Comparison of ENCODE assay signal across 20 cellular contexts in the genomic region with DNA sequence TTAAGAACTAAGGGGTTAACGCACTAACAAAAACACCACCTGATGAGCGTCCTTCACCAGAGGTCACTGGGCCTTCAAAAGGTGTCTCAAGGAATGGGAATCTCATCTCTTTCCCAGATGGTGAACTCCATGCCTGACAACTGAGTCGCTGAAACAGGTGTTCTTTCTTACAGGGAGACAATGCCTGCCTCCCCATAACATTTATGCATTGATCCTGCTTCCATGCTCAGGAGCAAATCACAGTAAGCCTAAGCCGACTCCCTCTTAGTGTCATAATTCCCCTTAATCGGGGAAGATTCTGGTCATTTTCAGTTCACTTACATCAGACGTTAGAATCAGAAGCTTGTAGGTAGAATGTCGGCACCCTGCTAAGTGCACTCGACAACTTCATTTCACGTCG.
"Had no signal": no experiment of that assay in that cellular context is flagged by ENCODE, and none has a peak within 500 bp of the region (broad histone marks: within the 10 kb centered on the region; RNA-seq: fewer than 3 reads in every experiment).

No MANE protein-coding gene starts in this region.

- H3K36me3 ChIP-seq: adrenal gland, thyroid gland had no signal

- H3K4me1 ChIP-seq: adrenal gland, thyroid gland had no signal

- DNase-seq: activated CD4-positive, alpha-beta memory T cell treated with anti-CD3 and anti-CD28 coated beads, Interleukin-2, amount 10 ng/mL, durations not matched to agents 7 days and 5 days; activated CD4-positive, alpha-beta T cell treated with anti-CD3 and anti-CD28 coated beads for 36 hours; activated effector memory CD4-positive, alpha-beta T cell treated with Interleukin-2 at 50 U/mL for 16 hours; activated T-cell treated with anti-CD3 and anti-CD28 coated beads, Interleukin-2, amount 50 U/mL, for 24 hours; dorsolateral prefrontal cortex; hippocampal formation; left ventricle myocardium superior; mucosa of descending colon; naive thymus-derived CD8-positive, alpha-beta T cell; occipital lobe; stimulated activated CD4-positive, alpha-beta T cell treated with anti-CD3 and anti-CD28 coated beads, Interleukin-2, amount 100 ng/mL, for 48 hours; stimulated activated naive B cell treated with anti-CD40 and anti-IgM and Interleukin-4, amounts not matched to agents 10 μg/mL and 1 μg/mL and 100 μg/mL, for 72 hours; T-helper 1 cell; T1000; thyroid gland had no signal

- H3K27me3 ChIP-seq: adrenal gland, dorsolateral prefrontal cortex, thyroid gland had no signal

- H3K9me3 ChIP-seq: adrenal gland, mucosa of descending colon, thyroid gland had no signal

- H3K4me3 Mint-ChIP-seq: activated CD4-positive, alpha-beta memory T cell treated with anti-CD3 and anti-CD28 coated beads, Interleukin-2, amount 10 ng/mL, durations not matched to agents 7 days and 5 days; activated CD4-positive, alpha-beta T cell treated with anti-CD3 and anti-CD28 coated beads for 36 hours; activated naive CD4-positive, alpha-beta T cell treated with anti-CD3 and anti-CD28 coated beads, Interleukin-2, amount 50 U/mL, for 24 hours; activated T-cell treated with anti-CD3 and anti-CD28 coated beads, Interleukin-2, amount 50 U/mL, for 24 hours; memory B cell; naive thymus-derived CD8-positive, alpha-beta T cell; stimulated activated naive B cell treated with anti-CD40 and anti-IgM and Interleukin-4, amounts not matched to agents 10 μg/mL and 1 μg/mL and 100 μg/mL, for 72 hours had no signal

- H3K4me1 Mint-ChIP-seq: activated CD4-positive, alpha-beta memory T cell treated with anti-CD3 and anti-CD28 coated beads, Interleukin-2, amount 10 ng/mL, durations not matched to agents 7 days and 5 days; activated CD4-positive, alpha-beta T cell treated with anti-CD3 and anti-CD28 coated beads for 36 hours; activated naive CD4-positive, alpha-beta T cell treated with anti-CD3 and anti-CD28 coated beads, Interleukin-2, amount 50 U/mL, for 24 hours; naive thymus-derived CD8-positive, alpha-beta T cell had no signal

- H3K27ac Mint-ChIP-seq: activated CD4-positive, alpha-beta memory T cell treated with anti-CD3 and anti-CD28 coated beads, Interleukin-2, amount 10 ng/mL, durations not matched to agents 7 days and 5 days; activated CD4-positive, alpha-beta T cell treated with anti-CD3 and anti-CD28 coated beads for 36 hours; activated naive CD4-positive, alpha-beta T cell treated with anti-CD3 and anti-CD28 coated beads, Interleukin-2, amount 50 U/mL, for 24 hours; activated T-cell treated with anti-CD3 and anti-CD28 coated beads, Interleukin-2, amount 50 U/mL, for 24 hours; naive thymus-derived CD8-positive, alpha-beta T cell; stimulated activated naive B cell treated with anti-CD40 and anti-IgM and Interleukin-4, amounts not matched to agents 10 μg/mL and 1 μg/mL and 100 μg/mL, for 72 hours had no signal

- H3K9me3 Mint-ChIP-seq: stimulated activated naive B cell treated with anti-CD40 and anti-IgM and Interleukin-4, amounts not matched to agents 10 μg/mL and 1 μg/mL and 100 μg/mL, for 72 hours had no signal

- H3K27me3 Mint-ChIP-seq: activated CD4-positive, alpha-beta memory T cell treated with anti-CD3 and anti-CD28 coated beads, Interleukin-2, amount 10 ng/mL, durations not matched to agents 7 days and 5 days; activated CD4-positive, alpha-beta T cell treated with anti-CD3 and anti-CD28 coated beads for 36 hours; activated naive CD4-positive, alpha-beta T cell treated with anti-CD3 and anti-CD28 coated beads, Interleukin-2, amount 50 U/mL, for 24 hours; activated T-cell treated with anti-CD3 and anti-CD28 coated beads, Interleukin-2, amount 50 U/mL, for 24 hours; naive thymus-derived CD8-positive, alpha-beta T cell; stimulated activated naive B cell treated with anti-CD40 and anti-IgM and Interleukin-4, amounts not matched to agents 10 μg/mL and 1 μg/mL and 100 μg/mL, for 72 hours had no signal

- ATAC-seq: activated CD4-positive, alpha-beta T cell treated with anti-CD3 and anti-CD28 coated beads for 36 hours; mucosa of descending colon; naive thymus-derived CD8-positive, alpha-beta T cell; sciatic nerve had no signal

- H3K27ac ChIP-seq: adrenal gland, dorsolateral prefrontal cortex, thyroid gland, VCaP had no signal

- H3K4me3 ChIP-seq: adrenal gland, dorsolateral prefrontal cortex, mucosa of descending colon, thyroid gland had no signal
